ENCODE assay signal across 8 cellular contexts in the genomic region with DNA sequence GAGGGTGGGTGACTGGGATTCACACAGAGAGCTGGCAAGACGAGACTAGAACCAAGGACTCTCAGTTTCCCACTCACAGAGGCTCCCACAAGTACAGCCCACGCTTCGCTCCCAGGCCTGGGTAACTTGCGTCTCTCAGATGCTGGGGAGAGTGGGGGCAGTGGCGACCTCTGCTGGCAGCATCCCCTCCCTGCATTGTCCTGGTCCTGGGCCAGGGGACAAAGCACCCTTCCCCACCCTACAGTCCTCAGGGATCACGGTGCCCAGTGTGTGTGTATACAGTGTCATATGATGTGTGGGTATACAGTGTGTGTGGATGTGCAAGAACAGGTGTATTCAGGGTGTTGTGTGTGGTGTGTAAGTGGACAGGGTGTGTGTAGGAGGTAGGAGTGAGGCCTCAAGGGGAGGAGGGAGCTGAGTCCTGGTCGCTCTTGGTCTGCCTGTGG. TPM values are rescaled to one million over a fixed set of nuclear protein-coding genes. Genes with fewer than 3 reads are reported as not detected.
DNase-seq lines count a peak whose midpoint lies in the region; ATAC-seq and TF ChIP-seq lines count a peak whose summit lies in the region.

No MANE protein-coding gene starts in this region.

- no peak overlapping the region for H2AFZ ChIP-seq in SU-DHL-6 (ENCODE audit: low read depth, low read length, severe bottlenecking)

- H3K79me2 ChIP-seq in SU-DHL-6 (ENCODE audit: insufficient read depth, low read length) = no peaks in the 10 kb centered on the region

- peak; percentile 78 for TF ChIP-seq CTCF in SU-DHL-6 (IDR thresholded peaks at IDR 0.05; ENCODE audit: insufficient read depth, low read length, poor library complexity, severe bottlenecking)
- peak; percentile 78 to 82 (median 80) for TF ChIP-seq CTCF in ascending aorta (IDR thresholded peaks at IDR 0.05)
- TF ChIP-seq CTCF in gastrocnemius medialis (IDR thresholded peaks at IDR 0.05 in 4 of 5, conservative IDR thresholded peaks at IDR 0.05 in 1 of 5) = peak; percentile 37 to 83 (median 75)

- H4K20me1 ChIP-seq in SU-DHL-6 (ENCODE audit: low read depth, low read length) = no peaks in the 10 kb centered on the region

- H3K27ac ChIP-seq in SU-DHL-6 (ENCODE audit: low read depth, low read length) = no peak overlapping the region
- peak overlapping the region; percentile 30 to 50 for H3K27ac ChIP-seq in ascending aorta
- H3K27ac ChIP-seq in gastrocnemius medialis = no peak overlapping the region

- no peaks in the 10 kb centered on the region for H3K9me2 ChIP-seq in SU-DHL-6 (replicated peaks; ENCODE audit: insufficient read depth, low read length)

- TF ChIP-seq POLR2A in gastrocnemius medialis (IDR thresholded peaks at IDR 0.05) = no peak

- no peaks in the 10 kb centered on the region for H3F3A ChIP-seq in SU-DHL-6 (ENCODE audit: insufficient read depth)

- intact Hi-C loops in ascending aorta (cut with DNase I) = loop anchor here (1.0 kb wide), 1 partner anchor 147 kb away; no protein-coding TSS in a partner anchor
- intact Hi-C loops in gastrocnemius medialis (cut with DNase I; ENCODE audit: low total_unique reads) = loop anchor here (1.0 kb wide), 1 partner anchor 29 kb away; no protein-coding TSS in a partner anchor

- in situ Hi-C loops in gastrocnemius medialis (cut with MboI; ENCODE audit: low sequenced_read_pairs in 4 of 4) = no loop called here

- H3K9ac ChIP-seq in SU-DHL-6 (ENCODE audit: low read length) = no peak overlapping the region

- peak; percentile 31 for ATAC-seq in GM21723 (IDR thresholded peaks at IDR 0.05; ENCODE audit: unreplicated experiment)
- peak in 1 of 2 donors; percentile 13 for ATAC-seq in gastrocnemius medialis

- no peaks in the 10 kb centered on the region for H3K9me3 ChIP-seq in SU-DHL-6 (ENCODE audit: insufficient read depth, low read length)
- H3K9me3 ChIP-seq in ascending aorta = no peaks in the 10 kb centered on the region
- H3K9me3 ChIP-seq in gastrocnemius medialis = no peaks in the 10 kb centered on the region

- no peak overlapping the region for H3K4me2 ChIP-seq in SU-DHL-6 (ENCODE audit: low read depth, low read length, poor library complexity, severe bottlenecking)

- DNase-seq in AG08395 (ENCODE audit: low spot score) (peak; percentile 62), ascending aorta (ENCODE audit: low spot score in 2 of 2) (peak in 1 of 2 donors; percentile 82), hepatic stellate cell (ENCODE audit: low spot score) (peak; percentile 71), gastrocnemius medialis (peak in 1 of 2 donors; percentile 45), RKO (ENCODE audit: low spot score) (no peak), NCI-H128 (lab: John Stamatoyannopoulos, UW; ENCODE audit: unreplicated experiment) (no peak)

- H3K36me3 ChIP-seq in SU-DHL-6 (ENCODE audit: low read length) (no peaks in the 10 kb centered on the region), ascending aorta (peaks cover 18 to 24% of the 10 kb centered on the region in 2 donors), gastrocnemius medialis (peaks cover 0 to 7% of the 10 kb centered on the region in 2 donors)

- no peak overlapping the region for H3K4me3 ChIP-seq in SU-DHL-6 (ENCODE audit: insufficient read depth, low read length, poor library complexity, severe bottlenecking)
- H3K4me3 ChIP-seq in ascending aorta = no peak overlapping the region
- no peak overlapping the region for H3K4me3 ChIP-seq in gastrocnemius medialis

- H3K4me1 ChIP-seq in ascending aorta (peaks cover 0 to 7% of the 10 kb centered on the region in 2 donors), gastrocnemius medialis (peaks cover 2 to 3% of the 10 kb centered on the region in 2 donors)

- no peaks in the 10 kb centered on the region for H3K27me3 ChIP-seq in SU-DHL-6 (ENCODE audit: low read length)
- no peaks in the 10 kb centered on the region for H3K27me3 ChIP-seq in ascending aorta
- H3K27me3 ChIP-seq in gastrocnemius medialis = no peaks in the 10 kb centered on the region

RNA-seq across cellular contexts. Expression of gene VILL, which starts 12.8 kb away (rescaled TPM):
- total RNA-seq in ascending aorta (6.3 TPM), gastrocnemius medialis (1 to 10 TPM in 1 of 4 donors, under 1 TPM in 3; 0.51 to 4.6 (median 0.66) TPM)

RNA-seq across cellular contexts. Expression of gene PLCD1, which starts 26.0 kb away (rescaled TPM):
- total RNA-seq in ascending aorta (167 TPM), gastrocnemius medialis (1 to 10 TPM; 2.4 to 6.2 (median 4.7) TPM)

RNA-seq across cellular contexts. Expression of gene DLEC1, which starts 35.6 kb away (rescaled TPM):
- total RNA-seq in ascending aorta = 0.11 TPM
- total RNA-seq in gastrocnemius medialis = not detected

Comparison
In these comparisons a context has a peak if more than half of its experiments do, and no peak if none do; other contexts are left out.
1. DNase-seq: peak in AG08395 (single experiment) and hepatic stellate cell (single experiment); none in RKO (single experiment) and NCI-H128 (single experiment).
2. H3K27ac ChIP-seq: peak in ascending aorta (2 of 2); none in SU-DHL-6 (single experiment) and gastrocnemius medialis (0 of 4).
3. RNA of gene PLCD1, which starts 26.0 kb away (total RNA-seq): 167 TPM in ascending aorta (single experiment); 2.4 to 6.2 TPM in gastrocnemius medialis; every median in the first group is over 10 times any median in the second.
4. Peak in every context shown above with its lines, with median percentiles within 50 percentile points of each other: CTCF ChIP-seq.